In the genomic region with DNA sequence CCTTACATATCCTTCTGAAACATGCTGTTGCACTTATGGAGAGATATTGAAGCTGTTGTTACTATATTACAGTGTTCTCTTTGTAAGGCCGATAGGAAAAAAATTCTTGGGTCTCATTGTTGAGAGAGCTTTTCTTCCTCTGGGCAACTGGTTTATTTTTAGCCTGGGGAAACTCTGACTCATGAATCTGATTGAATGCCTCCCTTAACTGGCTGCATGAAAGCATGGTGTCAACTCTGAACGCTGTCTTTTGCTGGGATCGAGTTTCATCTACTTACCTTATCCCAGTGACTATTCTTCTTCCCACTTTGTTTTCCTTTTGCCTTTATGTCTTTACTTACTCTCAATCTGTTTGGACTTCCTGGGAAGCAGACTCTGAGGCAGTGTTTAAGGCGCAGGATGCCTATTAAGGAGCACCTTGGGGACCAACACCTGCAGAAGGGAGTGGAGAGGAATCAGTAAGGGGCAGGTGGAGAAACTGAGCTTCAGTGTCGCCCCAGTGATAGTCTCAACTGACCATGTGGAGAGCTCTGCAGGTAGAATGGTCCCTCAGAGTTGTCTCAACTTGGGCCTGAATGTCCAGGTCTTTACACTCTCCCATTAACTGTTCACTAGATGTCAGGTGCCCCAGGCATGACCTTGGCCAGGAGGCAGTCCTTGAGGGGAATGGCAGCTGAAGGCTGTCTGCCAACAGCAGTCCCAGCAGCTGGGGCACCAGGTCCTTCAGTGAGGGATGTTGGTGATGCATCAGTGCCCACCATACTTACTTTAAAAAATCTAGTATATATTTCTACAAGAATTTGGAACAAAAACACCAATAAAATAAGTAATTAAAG, we compare ENCODE assay signal across 8 cellular contexts.
A peak's percentile ranks its signal among the peaks of the same experiment; 100 is the strongest.
DNase-seq lines count a peak whose midpoint lies in the region; ATAC-seq, FAIRE-seq and TF ChIP-seq lines count a peak whose summit lies in the region.

No MANE protein-coding gene starts in this region.

- H3K9me3 ChIP-seq in endothelial cell of umbilical vein (replicated peaks; ENCODE audit: control insufficient read depth, insufficient read depth, low read length) = no peaks in the 10 kb centered on the region

- H4K20me1 ChIP-seq in endothelial cell of umbilical vein (replicated peaks; ENCODE audit: control insufficient read depth, extremely low read depth, insufficient read depth, low read length) = no peaks in the 10 kb centered on the region

- TF ChIP-seq POLR2A in endothelial cell of umbilical vein (IDR thresholded peaks at IDR 0.05; ENCODE audit: low read depth, low read length) = peak; percentile 37

- peaks cover 23% of the 10 kb centered on the region for H3K4me1 ChIP-seq in endothelial cell of umbilical vein (ENCODE audit: control insufficient read depth, extremely low read depth, insufficient read depth, low read length)

- dilution Hi-C loops in endothelial cell of umbilical vein (cut with MboI; ENCODE audit: extremely low pct_ligation_motif_present, low sequenced_read_pairs) = no loop called here

- peak overlapping the region in 2 of 3 experiments; percentile 44 to 51 for H3K27ac Mint-ChIP-seq in nephron

- no peaks in the 10 kb centered on the region for H3K36me3 Mint-ChIP-seq in nephron (ENCODE audit: low read depth)

- H3K9ac ChIP-seq in endothelial cell of umbilical vein (replicated peaks; ENCODE audit: extremely low read depth, insufficient read depth, low read length) = peak overlapping the region; percentile 7

- FAIRE-seq in endothelial cell of umbilical vein (lab: Jason Lieb, UNC) = peak; percentile 83

- no peak for TF ChIP-seq CTCF in endothelial cell of umbilical vein (IDR thresholded peaks at IDR 0.05; ENCODE audit: extremely low read depth in 1 of 2, insufficient read depth in 1 of 2, low read depth in 1 of 2, low read length in 2 of 2)
- TF ChIP-seq CTCF in nephron (IDR thresholded peaks at IDR 0.05; ENCODE audit: unreplicated experiment in 3 of 3) = no peak

- H3K27me3 Mint-ChIP-seq in nephron (ENCODE audit: low read depth) = no peaks in the 10 kb centered on the region

- no peaks in the 10 kb centered on the region for H3K79me2 ChIP-seq in endothelial cell of umbilical vein (ENCODE audit: control insufficient read depth, insufficient read depth, low read length)

- ATAC-seq in HG02852 (IDR thresholded peaks at IDR 0.05; ENCODE audit: unreplicated experiment) = no peak

- H3K27me3 ChIP-seq in endothelial cell of umbilical vein (ENCODE audit: control insufficient read depth in 2 of 2, insufficient read depth in 2 of 2, low read length in 2 of 2) = no peaks in the 10 kb centered on the region

- no TSS peak for BruUV-seq in endothelial cell of umbilical vein (replicated peaks; lab: Mats Ljungman, UMichigan)

- POLR2A ChIA-PET in endothelial cell of umbilical vein (lab: Charles Lee) = no interaction called here

- no peak overlapping the region for H3K4me3 ChIP-seq in endothelial cell of umbilical vein (replicated peaks in 1 of 3; ENCODE audit: insufficient read depth in 1 of 3, low read depth in 1 of 3, low read length in 3 of 3)

- H3K27ac ChIP-seq in endothelial cell of umbilical vein (ENCODE audit: insufficient read depth, low read depth, low read length) = peak overlapping the region; percentile 39

- peak; percentile 73 for DNase-seq in DMS53 (lab: John Stamatoyannopoulos, UW)
- DNase-seq in NCI-H510A (lab: John Stamatoyannopoulos, UW) = peak; percentile 5
- DNase-seq in endothelial cell of umbilical vein (ENCODE audit: low read depth, low spot score) = peak; percentile 94
- DNase-seq in SK-N-DZ (ENCODE audit: low spot score) = no peak
- DNase-seq in NCI-H526 (lab: John Stamatoyannopoulos, UW) = no peak
- DNase-seq in NCI-H187 treated with DMSO at 0.1 percent for 48 hours (lab: John Stamatoyannopoulos, UW) = no peak

- H3K9me3 Mint-ChIP-seq in nephron = no peaks in the 10 kb centered on the region

- H3K36me3 ChIP-seq in endothelial cell of umbilical vein (ENCODE audit: control insufficient read depth in 2 of 2, extremely low read depth in 1 of 2, insufficient read depth in 2 of 2, low read length in 2 of 2) = no peaks in the 10 kb centered on the region

- peaks cover 13% of the 10 kb centered on the region for H3K4me1 Mint-ChIP-seq in nephron

- CTCF ChIA-PET in endothelial cell of umbilical vein (lab: Charles Lee) = interaction anchor here (0.9 to 2.0 kb wide), 9 partner anchors 8 to 111 kb away, joined by 3 to 7 read pairs (median 4); no protein-coding TSS in a partner anchor

- no peak overlapping the region for H3K4me3 Mint-ChIP-seq in nephron

- intact Hi-C loops in endothelial cell of umbilical vein (cut with micrococcal nuclease) = loop anchor here (1.0 to 2.0 kb wide), 4 partner anchors 10 to 112 kb away; no protein-coding TSS in a partner anchor

- H2AFZ ChIP-seq in endothelial cell of umbilical vein (ENCODE audit: low read depth, low read length) = no peak overlapping the region

- peak overlapping the region; percentile 44 for H3K4me2 ChIP-seq in endothelial cell of umbilical vein (ENCODE audit: insufficient read depth, low read length)

- no peaks in the 10 kb centered on the region for H3K9me1 ChIP-seq in endothelial cell of umbilical vein (replicated peaks; ENCODE audit: control insufficient read depth, extremely low read depth, insufficient read depth, low read length)

TF ChIP-seq in endothelial cell of umbilical vein, 7 proteins besides CTCF, POLR2A, EP300 and RAD21:
- no peak for TF ChIP-seq EZH2 (IDR thresholded peaks at IDR 0.05; ENCODE audit: borderline replicate concordance, low read depth, low read length, severe bottlenecking)
- peak; percentile 72 for TF ChIP-seq FOS (IDR thresholded peaks at IDR 0.05; ENCODE audit: borderline replicate concordance, insufficient read depth, low read length)
- TF ChIP-seq JUN (IDR thresholded peaks at IDR 0.05; ENCODE audit: borderline replicate concordance, insufficient read depth, insufficient read length, low read depth) = peak; percentile 92
- TF ChIP-seq MYC (IDR thresholded peaks at IDR 0.05; ENCODE audit: low read depth, low read length) = no peak
- TF ChIP-seq, protein P1, sequence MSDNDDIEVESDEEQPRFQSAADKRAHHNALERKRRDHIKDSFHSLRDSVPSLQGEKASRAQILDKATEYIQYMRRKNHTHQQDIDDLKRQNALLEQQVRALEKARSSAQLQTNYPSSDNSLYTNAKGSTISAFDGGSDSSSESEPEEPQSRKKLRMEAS (IDR thresholded peaks at IDR 0.05; ENCODE audit: insufficient read depth, insufficient read length) = no peak
- no peak for TF ChIP-seq GATA2 (IDR thresholded peaks at IDR 0.05; ENCODE audit: insufficient read depth, insufficient read length, low read depth, low read length)
- peak; percentile 43 for TF ChIP-seq POLR2AphosphoS5 (IDR thresholded peaks at IDR 0.05; ENCODE audit: insufficient read depth, low read depth, low read length)

Comparison
In these comparisons a context has a peak if more than half of its experiments do, and no peak if none do; other contexts are left out.
1. DNase-seq: peak in DMS53 (single experiment), NCI-H510A (single experiment) and endothelial cell of umbilical vein (single experiment); none in SK-N-DZ (single experiment), NCI-H526 (0 of 2) and NCI-H187 treated with DMSO at 0.1 percent for 48 hours (single experiment).